8 cellular contexts compared by ENCODE assay signal in genomic region chr1:3319874-3320245, GRCh38.
A peak's percentile ranks its signal among the peaks of the same experiment; 100 is the strongest.
DNase-seq lines count a peak whose midpoint lies in the region; ATAC-seq and TF ChIP-seq lines count a peak whose summit lies in the region.

No MANE protein-coding gene starts in this region.

- CTCF ChIA-PET in HEK293 (lab: Yijun Ruan, JAX): interaction anchor here (0.5 to 1.6 kb wide), 9 partner anchors 8 to 756 kb away, joined by 3 to 7 read pairs (median 3); no protein-coding TSS in a partner anchor

- no peak for TF ChIP-seq POLR2A in body of pancreas (IDR thresholded peaks at IDR 0.05)
- TF ChIP-seq POLR2A in tibial nerve (IDR thresholded peaks at IDR 0.05): no peak

- intact Hi-C loops in body of pancreas (cut with DNase I): no loop called here

- TF ChIP-seq EP300 in tibial nerve (IDR thresholded peaks at IDR 0.05): no peak

- POLR2A ChIA-PET in HEK293 (lab: Yijun Ruan, JAX): no interaction called here

- ATAC-seq in body of pancreas (peak; percentile 82), GM21526 (IDR thresholded peaks at IDR 0.05; ENCODE audit: low FRiP score, unreplicated experiment) (no peak)

- H3K4me3 ChIP-seq in HEK293 (ENCODE audit: low read depth, low read length) (no peak overlapping the region), body of pancreas (no peak overlapping the region), tibial nerve (no peak overlapping the region)

- WGBS in body of pancreas, 2 donors: 18 to 23% methylated on average over 4 of the region's 4 CpGs
- WGBS in tibial nerve, 2 donors: 50 to 56% methylated on average over 4 of the region's 4 CpGs

- TF ChIP-seq CTCF in HEK293 (tag by site-specific recombination; IDR thresholded peaks at IDR 0.05): peak; percentile 67; the same call in 1 of the 2 replicates
- peak; percentile 67 to 93 (median 89) for TF ChIP-seq CTCF in body of pancreas (IDR thresholded peaks at IDR 0.05)
- peak; percentile 29 to 53 (median 41) for TF ChIP-seq CTCF in tibial nerve (IDR thresholded peaks at IDR 0.05)

- H3K27me3 ChIP-seq in body of pancreas (no peaks in the 10 kb centered on the region), tibial nerve (peaks cover 0 to 36% of the 10 kb centered on the region in 2 donors)

- DNase-seq in DMS 273 treated with DMSO at 0.1 percent for 48 hours (lab: John Stamatoyannopoulos, UW): peak; percentile 31
- peak; percentile 54 for DNase-seq in NOMO-1 treated with DMSO at 0.1 percent for 48 hours (lab: John Stamatoyannopoulos, UW; ENCODE audit: unreplicated experiment)
- DNase-seq in body of pancreas: peak; percentile 76 to 85 (median 80)
- DNase-seq in kidney tubule cell (ENCODE audit: low spot score): peak; percentile 86
- DNase-seq in tibial nerve (ENCODE audit: low spot score in 2 of 2): peak in 1 of 2 donors; percentile 40
- no peak for DNase-seq in effector CD8-positive, alpha-beta T cell (lab: John Stamatoyannopoulos, UW)

- H3K36me3 ChIP-seq in HEK293 (ENCODE audit: control insufficient read depth in 2 of 2, insufficient read depth in 1 of 2, low read length in 2 of 2) (no peaks in the 10 kb centered on the region), body of pancreas (replicated peaks in 1 of 2; ENCODE audit: insufficient read depth in 1 of 2, low read depth in 2 of 2) (no peaks in the 10 kb centered on the region), tibial nerve (no peaks in the 10 kb centered on the region)

- H3K4me1 ChIP-seq in HEK293 (ENCODE audit: control insufficient read depth, insufficient read depth, low read length) (peaks cover 13% of the 10 kb centered on the region), body of pancreas (peaks cover 56% of the 10 kb centered on the region), tibial nerve (peaks cover 0 to 74% (median 22%) of the 10 kb centered on the region in 4 donors)

- H3K27ac ChIP-seq in HEK293 (ENCODE audit: extremely low read depth, low read depth, low read length) (no peak overlapping the region; the same call in 1 of the 2 replicates), body of pancreas (peak overlapping the region; percentile 37 to 68 (median 66)), tibial nerve (peak overlapping the region in 1 of 4 donors; percentile 2)

- H3K9me3 ChIP-seq in HEK293 (ENCODE audit: control insufficient read depth, insufficient read depth, low read depth, low read length) (no peaks in the 10 kb centered on the region), body of pancreas (no peaks in the 10 kb centered on the region), tibial nerve (no peaks in the 10 kb centered on the region)

TF ChIP-seq in HEK293, 187 proteins besides CTCF, POLR2A, EP300 and RAD21:
- TF ChIP-seq ZNF561 (tag by site-specific recombination; IDR thresholded peaks at IDR 0.05; ENCODE audit: borderline replicate concordance) (no peak), YY1 (tag by site-specific recombination; IDR thresholded peaks at IDR 0.05) (no peak), ZNF2 (tag by site-specific recombination; IDR thresholded peaks at IDR 0.05) (peak; percentile 61; the same call in 1 of the 2 replicates), BCL6B (tag by site-specific recombination; IDR thresholded peaks at IDR 0.05) (peak; percentile 77; the same call in 1 of the 2 replicates), SETDB1 (IDR thresholded peaks at IDR 0.05; ENCODE audit: insufficient read length, low read length) (no peak), TRIM28 (IDR thresholded peaks at IDR 0.05; ENCODE audit: borderline replicate concordance, low read length) (peak; percentile 63; the same call in 1 of the 2 replicates), ZEB2 (tag by site-specific recombination; IDR thresholded peaks at IDR 0.05) (peak; percentile 57; the same call in 1 of the 2 replicates)
